23 cellular contexts compared by ENCODE assay signal in the genomic region with DNA sequence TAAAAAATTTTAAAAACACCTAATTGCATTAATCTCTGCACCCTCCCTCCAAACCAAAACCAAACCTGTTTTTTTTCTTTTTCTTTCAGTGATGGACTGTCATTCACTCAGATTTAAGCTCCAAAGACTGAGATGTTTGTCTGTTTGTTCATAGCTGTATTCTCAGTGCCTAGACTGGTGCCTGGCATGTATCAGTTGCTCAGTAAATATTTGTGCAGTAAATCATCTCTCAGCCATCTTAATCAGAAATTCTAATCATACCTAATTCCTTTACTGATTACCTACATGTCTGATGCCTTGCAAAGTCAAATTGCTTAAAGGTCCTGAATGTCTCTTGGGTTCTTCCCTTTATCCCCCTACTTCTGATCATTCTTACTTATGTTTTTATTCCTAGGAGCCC.
A peak's percentile ranks its signal among the peaks of the same experiment; 100 is the strongest.
DNase-seq lines count a peak whose midpoint lies in the region; ATAC-seq and TF ChIP-seq lines count a peak whose summit lies in the region.
"Had no signal": no experiment of that assay in that cellular context is flagged by ENCODE, and none has a peak within 500 bp of the region (broad histone marks: within the 10 kb centered on the region; RNA-seq: fewer than 3 reads in every experiment).

No MANE protein-coding gene starts in this region.

- H3K4me3 ChIP-seq in Panc1 (ENCODE audit: low read depth in 2 of 2, low read length in 2 of 2): no peak overlapping the region
- H3K4me3 ChIP-seq: coronary artery, PC-9, tibial artery had no signal

- H3K27me3 ChIP-seq in CD4-positive, alpha-beta T cell (ENCODE audit: control insufficient read depth, insufficient read depth, low read length): no peaks in the 10 kb centered on the region
- H3K27me3 ChIP-seq in Panc1 (ENCODE audit: control insufficient read depth, insufficient read depth, low read length): no peaks in the 10 kb centered on the region
- H3K27me3 ChIP-seq: BE2C, brain microvascular endothelial cell, tibial artery had no signal

- TSS peak; percentile 30 for BruUV-seq in Panc1 (replicated peaks; lab: Mats Ljungman, UMichigan)

- in situ Hi-C loops in Panc1 (cut with HindIII; ENCODE audit: low pct_unique_long_range_greater_than_20kb, low sequenced_read_pairs): no loop called here

- no peak for TF ChIP-seq CTCF in CD4-positive, alpha-beta T cell (IDR thresholded peaks at IDR 0.05)
- no peak for TF ChIP-seq CTCF in Panc1 (IDR thresholded peaks at IDR 0.05)

- H3K27ac Mint-ChIP-seq in T-helper 2 cell treated with Interferon-gamma antibody and Interleukin-4, amounts not matched to agents 5 μg/mL and 100 μg/mL, for 36 hours: peak overlapping the region; percentile 11
- peak overlapping the region; percentile 92 for H3K27ac Mint-ChIP-seq in CD4-positive, alpha-beta T cell
- H3K27ac Mint-ChIP-seq in immature natural killer cell: peak overlapping the region in 5 of 6 donors; percentile 6 to 60 (median 36)
- H3K27ac Mint-ChIP-seq: activated T-helper 1 cell treated with anti-CD3 and anti-CD28 coated beads, Interleukin-12 subunit alpha, Interleukin-12 subunit beta, Interleukin-2, Interleukin-4 antibody, amounts not matched to agents 30 ng/mL and 10 ng/mL and 1 ng/mL, durations not matched to agents 14 hours and 24 hours and 36 hours had no signal

- H3K4me1 Mint-ChIP-seq in T-helper 2 cell treated with Interferon-gamma antibody and Interleukin-4, amounts not matched to agents 5 μg/mL and 100 μg/mL, for 36 hours (ENCODE audit: low read depth): peaks cover 55% of the 10 kb centered on the region
- H3K4me1 Mint-ChIP-seq in CD4-positive, alpha-beta T cell (ENCODE audit: low read depth): peaks cover 80% of the 10 kb centered on the region
- peaks cover 45 to 69% of the 10 kb centered on the region in 2 donors for H3K4me1 Mint-ChIP-seq in immature natural killer cell

- no peak for ATAC-seq in CD4-positive, alpha-beta T cell (ENCODE audit: poor library complexity)
- no peak for ATAC-seq in Panc1

- no peak overlapping the region for H3K4me3 Mint-ChIP-seq in T-helper 2 cell treated with Interferon-gamma antibody and Interleukin-4, amounts not matched to agents 5 μg/mL and 100 μg/mL, for 36 hours
- H3K4me3 Mint-ChIP-seq in CD4-positive, alpha-beta T cell: peak overlapping the region; percentile 40
- H3K4me3 Mint-ChIP-seq in immature natural killer cell: peak overlapping the region in 1 of 5 donors; percentile 5
- H3K4me3 Mint-ChIP-seq: activated T-helper 1 cell treated with anti-CD3 and anti-CD28 coated beads, Interleukin-12 subunit alpha, Interleukin-12 subunit beta, Interleukin-2, Interleukin-4 antibody, amounts not matched to agents 30 ng/mL and 10 ng/mL and 1 ng/mL, durations not matched to agents 14 hours and 24 hours and 36 hours had no signal

- intact Hi-C loops in CD4-positive, alpha-beta T cell (cut with DNase I, micrococcal nuclease): loop anchor here in 1 of 2 experiments (5.0 kb wide), 2 partner anchors 33 to 97 kb away; no protein-coding TSS in a partner anchor
- intact Hi-C loops in Panc1 (cut with micrococcal nuclease; ENCODE audit: unreplicated experiment): no loop called here

- H3K9me3 ChIP-seq in CD4-positive, alpha-beta T cell (ENCODE audit: control insufficient read depth, low read length): no peaks in the 10 kb centered on the region
- H3K9me3 ChIP-seq in Panc1 (ENCODE audit: control insufficient read depth, insufficient read depth, low read depth, low read length): no peaks in the 10 kb centered on the region
- H3K9me3 ChIP-seq: BE2C, tibial artery had no signal

- no peak overlapping the region for H3K27ac ChIP-seq in CD4-positive, alpha-beta T cell (ENCODE audit: low read depth, low read length)
- H3K27ac ChIP-seq in Panc1 (ENCODE audit: low read length): no peak overlapping the region
- H3K27ac ChIP-seq: brain microvascular endothelial cell, coronary artery, PC-9, tibial artery had no signal

- H3K36me3 Mint-ChIP-seq in T-helper 2 cell treated with Interferon-gamma antibody and Interleukin-4, amounts not matched to agents 5 μg/mL and 100 μg/mL, for 36 hours (ENCODE audit: low read depth): peaks cover 5% of the 10 kb centered on the region
- peaks cover 4% of the 10 kb centered on the region for H3K36me3 Mint-ChIP-seq in CD4-positive, alpha-beta T cell (ENCODE audit: low read depth)
- H3K36me3 Mint-ChIP-seq in immature natural killer cell: peaks cover 0 to 4% (median 4%) of the 10 kb centered on the region in 3 donors

- POLR2A ChIA-PET in CD4-positive, alpha-beta T cell (lab: Charles Lee): interaction anchor here (0.6 kb wide), 1 partner anchor 53 kb away, joined by 3 read pairs; no protein-coding TSS in a partner anchor
- POLR2A ChIA-PET in Panc1 (lab: Charles Lee): no interaction called here

- peaks cover 32% of the 10 kb centered on the region for H3K4me1 ChIP-seq in Panc1 (ENCODE audit: control insufficient read depth, insufficient read depth, low read length)

- CTCF ChIA-PET in CD4-positive, alpha-beta T cell (lab: Charles Lee): no interaction called here
- CTCF ChIA-PET in Panc1 (lab: Charles Lee): no interaction called here

- no peaks in the 10 kb centered on the region for H3K9me3 Mint-ChIP-seq in T-helper 2 cell treated with Interferon-gamma antibody and Interleukin-4, amounts not matched to agents 5 μg/mL and 100 μg/mL, for 36 hours
- no peaks in the 10 kb centered on the region for H3K9me3 Mint-ChIP-seq in CD4-positive, alpha-beta T cell
- no peaks in the 10 kb centered on the region for H3K9me3 Mint-ChIP-seq in immature natural killer cell
- H3K9me3 Mint-ChIP-seq: activated T-helper 1 cell treated with anti-CD3 and anti-CD28 coated beads, Interleukin-12 subunit alpha, Interleukin-12 subunit beta, Interleukin-2, Interleukin-4 antibody, amounts not matched to agents 30 ng/mL and 10 ng/mL and 1 ng/mL, durations not matched to agents 14 hours and 24 hours and 36 hours had no signal

- no peaks in the 10 kb centered on the region for H3K36me3 ChIP-seq in Panc1 (ENCODE audit: control insufficient read depth, insufficient read depth, low read length)
- H3K36me3 ChIP-seq: BE2C, brain microvascular endothelial cell, tibial artery had no signal

- DNase-seq in T-helper 2 cell treated with Interferon-gamma antibody and Interleukin-4, amounts not matched to agents 5 μg/mL and 100 μg/mL, for 36 hours (ENCODE audit: low spot score): no peak
- no peak for DNase-seq in T-helper 2 cell
- no peak for DNase-seq in CD4-positive, alpha-beta T cell
- no peak for DNase-seq in Panc1 (ENCODE audit: low read depth, low spot score)
- DNase-seq in immature natural killer cell: no peak
- no peak for DNase-seq in D341Med (ENCODE audit: low spot score)
- DNase-seq in effector CD4-positive, alpha-beta T cell: no peak
- DNase-seq in Ammon's horn (ENCODE audit: low spot score): no peak
- DNase-seq: activated CD4-positive, CD25-positive, alpha-beta regulatory T cell; BE2C; brain microvascular endothelial cell; GOT3; kidney glomerular epithelial cell; NCI-H1105 treated with DMSO at 0.1 percent for 48 hours; NCI-H2081; NCI-H345; PC-9; retina; stimulated activated CD4-positive, alpha-beta T cell treated with anti-CD3 and anti-CD28 coated beads, Interleukin-2, amount 100 ng/mL, for 48 hours; T-helper 9 cell; tibial artery had no signal

- no peaks in the 10 kb centered on the region for H3K27me3 Mint-ChIP-seq in T-helper 2 cell treated with Interferon-gamma antibody and Interleukin-4, amounts not matched to agents 5 μg/mL and 100 μg/mL, for 36 hours (ENCODE audit: low read depth)
- H3K27me3 Mint-ChIP-seq in CD4-positive, alpha-beta T cell: no peaks in the 10 kb centered on the region
- no peaks in the 10 kb centered on the region for H3K27me3 Mint-ChIP-seq in immature natural killer cell (ENCODE audit: low read depth in 3 of 3)

Comparison
In these comparisons a context has a peak if more than half of its experiments do, and no peak if none do; other contexts are left out.
1. H3K27ac Mint-ChIP-seq: peak in every context shown above with its lines; median percentile 92 in CD4-positive, alpha-beta T cell; 36 in immature natural killer cell; 11 in T-helper 2 cell treated with Interferon-gamma antibody and Interleukin-4, amounts not matched to agents 5 μg/mL and 100 μg/mL, for 36 hours.